ENCODE assay signal across 19 cellular contexts in the genomic region with DNA sequence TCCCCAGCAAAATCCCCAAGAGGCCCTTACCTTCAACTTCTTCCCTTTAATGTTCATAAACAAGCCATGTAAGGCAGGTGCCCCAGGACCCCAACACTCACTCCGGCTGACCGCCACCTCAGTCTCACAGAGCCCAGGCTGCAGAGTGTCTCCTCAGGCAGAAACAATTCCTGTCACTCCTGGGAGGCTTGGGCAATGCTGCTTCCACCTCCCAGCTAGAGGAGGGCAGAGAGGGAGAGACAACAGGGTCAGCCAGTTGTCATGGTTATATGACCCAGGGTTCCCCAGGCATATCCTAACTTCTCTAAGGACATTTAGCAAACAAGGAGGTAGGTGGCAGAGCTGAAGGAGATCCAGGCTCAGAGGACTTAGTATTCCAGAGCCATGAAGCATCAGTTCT. TPM values are rescaled to one million over a fixed set of nuclear protein-coding genes. Genes with fewer than 3 reads are reported as not detected.
DNase-seq lines count a peak whose midpoint lies in the region; ATAC-seq, FAIRE-seq and TF ChIP-seq lines count a peak whose summit lies in the region.
"Had no signal": no experiment of that assay in that cellular context is flagged by ENCODE, and none has a peak within 500 bp of the region (broad histone marks: within the 10 kb centered on the region; RNA-seq: fewer than 3 reads in every experiment).

Gene PLIN1 (minus strand): TSS at position 147 of the 400 bp plus-strand sequence. CDS start 1,878 bp downstream, outside the sequence.

- no peaks in the 10 kb centered on the region for H3K9me3 ChIP-seq in heart right ventricle
- H3K9me3 ChIP-seq in gastrocnemius medialis = no peaks in the 10 kb centered on the region

- H3K27ac ChIP-seq in heart right ventricle (peak within 1 kb of the TSS in 9 of 10 donors; percentile 31 to 83 (median 60)), gastrocnemius medialis (peak within 1 kb of the TSS; percentile 50 to 84 (median 78))

- no peak for TF ChIP-seq CTCF in heart right ventricle (IDR thresholded peaks at IDR 0.05)
- TF ChIP-seq CTCF in lower leg skin (IDR thresholded peaks at IDR 0.05) = no peak
- TF ChIP-seq CTCF in gastrocnemius medialis (IDR thresholded peaks at IDR 0.05 in 4 of 5, conservative IDR thresholded peaks at IDR 0.05 in 1 of 5) = no peak

- peaks cover 4 to 29% (median 16%) of the 10 kb centered on the region in 9 donors for H3K4me1 ChIP-seq in heart right ventricle
- H3K4me1 ChIP-seq in gastrocnemius medialis = peaks cover 28 to 36% of the 10 kb centered on the region in 2 donors

- no peak within 1 kb of the TSS for H3K4me3 ChIP-seq in heart right ventricle
- no peak within 1 kb of the TSS for H3K4me3 ChIP-seq in lower leg skin (ENCODE audit: low read depth, poor library complexity, severe bottlenecking)
- H3K4me3 ChIP-seq in gastrocnemius medialis = no peak within 1 kb of the TSS

- intact Hi-C loops in heart right ventricle (cut with DNase I) (no loop called here), Right ventricle myocardium superior (cut with DNase I) (no loop called here), lower leg skin (cut with DNase I; ENCODE audit: low total_unique reads) (no loop called here), gastrocnemius medialis (cut with DNase I; ENCODE audit: low total_unique reads) (no loop called here)

- no peak for DNase-seq in heart right ventricle
- DNase-seq in Right ventricle myocardium superior = no peak
- DNase-seq in lower leg skin (ENCODE audit: low spot score in 2 of 2) = no peak
- DNase-seq in gastrocnemius medialis = no peak
- no peak for DNase-seq in activated CD4-positive, alpha-beta T cell treated with anti-CD3 and anti-CD28 coated beads, Interleukin-2, amount 50 U/mL, for 1 hour
- no peak for DNase-seq in HTR-8/SVneo (ENCODE audit: insufficient read length, low spot score)
- DNase-seq in medulla oblongata (ENCODE audit: extremely low spot score) = no peak
- DNase-seq: activated CD8-positive, alpha-beta memory T cell treated with anti-CD3 and anti-CD28 coated beads, Interleukin-2, amount 50 U/mL, for 4 hours; CD4-positive, alpha-beta memory T cell; endodermal cell; NCI-H1048; NCI-H2107; NCI-H774; retina; stimulated activated CD4-positive, alpha-beta T cell treated with anti-CD3 and anti-CD28 coated beads, Interleukin-4, amount 100 ng/mL, for 4 hours had no signal

- FAIRE-seq in HTR-8/SVneo (lab: Jason Lieb, UNC) = no peak
- FAIRE-seq: frontal cortex had no signal

- H3K36me3 ChIP-seq in heart right ventricle = peaks cover 0 to 6% (median 0%) of the 10 kb centered on the region in 9 donors
- H3K36me3 ChIP-seq in gastrocnemius medialis = no peaks in the 10 kb centered on the region

- TF ChIP-seq POLR2A in lower leg skin (IDR thresholded peaks at IDR 0.05) = no peak
- TF ChIP-seq POLR2A in gastrocnemius medialis (IDR thresholded peaks at IDR 0.05) = no peak

- in situ Hi-C loops in gastrocnemius medialis (cut with MboI; ENCODE audit: low sequenced_read_pairs in 4 of 4) = no loop called here

- WGBS in heart right ventricle, 2 donors = 95 to 97% methylated on average over 2 of the region's 2 CpGs
- WGBS in lower leg skin, 2 donors = 93% methylated on average over 2 of the region's 2 CpGs

- no peaks in the 10 kb centered on the region for H3K27me3 ChIP-seq in heart right ventricle
- H3K27me3 ChIP-seq in gastrocnemius medialis = no peaks in the 10 kb centered on the region

- ATAC-seq in heart right ventricle (no peak), Right ventricle myocardium superior (ENCODE audit: poor library complexity) (no peak), gastrocnemius medialis (no peak), GM19023 (IDR thresholded peaks at IDR 0.05; ENCODE audit: unreplicated experiment) (no peak)
- ATAC-seq: activated CD4-positive, CD25-positive, alpha-beta regulatory T cell treated with anti-CD3 and anti-CD28 coated beads, Interleukin-2, amount 50 U/mL, for 24 hours; HCT116 had no signal

RNA-seq across cellular contexts. Expression of gene PLIN1, which starts in this region (rescaled TPM):
- 10 to 100 TPM in 4 of 10 donors, 1 to 10 TPM in 4, under 1 TPM in 2; 0.30 to 45.3 (median 6.1) TPM for total RNA-seq in heart right ventricle
- polyA plus RNA-seq in heart right ventricle = 10 to 100 TPM; 13.2 to 15.7 TPM
- 9.9 TPM for total RNA-seq in Right ventricle myocardium superior
- 10 to 100 TPM in 3 of 4 donors, 1 to 10 TPM in 1; 5.9 to 30.9 (median 15.0) TPM for total RNA-seq in lower leg skin
- 10 to 100 TPM in 1 of 4 donors, 1 to 10 TPM in 3; 1.8 to 17.9 (median 6.3) TPM for total RNA-seq in gastrocnemius medialis
